8 cellular contexts compared by ENCODE assay signal in the genomic region with DNA sequence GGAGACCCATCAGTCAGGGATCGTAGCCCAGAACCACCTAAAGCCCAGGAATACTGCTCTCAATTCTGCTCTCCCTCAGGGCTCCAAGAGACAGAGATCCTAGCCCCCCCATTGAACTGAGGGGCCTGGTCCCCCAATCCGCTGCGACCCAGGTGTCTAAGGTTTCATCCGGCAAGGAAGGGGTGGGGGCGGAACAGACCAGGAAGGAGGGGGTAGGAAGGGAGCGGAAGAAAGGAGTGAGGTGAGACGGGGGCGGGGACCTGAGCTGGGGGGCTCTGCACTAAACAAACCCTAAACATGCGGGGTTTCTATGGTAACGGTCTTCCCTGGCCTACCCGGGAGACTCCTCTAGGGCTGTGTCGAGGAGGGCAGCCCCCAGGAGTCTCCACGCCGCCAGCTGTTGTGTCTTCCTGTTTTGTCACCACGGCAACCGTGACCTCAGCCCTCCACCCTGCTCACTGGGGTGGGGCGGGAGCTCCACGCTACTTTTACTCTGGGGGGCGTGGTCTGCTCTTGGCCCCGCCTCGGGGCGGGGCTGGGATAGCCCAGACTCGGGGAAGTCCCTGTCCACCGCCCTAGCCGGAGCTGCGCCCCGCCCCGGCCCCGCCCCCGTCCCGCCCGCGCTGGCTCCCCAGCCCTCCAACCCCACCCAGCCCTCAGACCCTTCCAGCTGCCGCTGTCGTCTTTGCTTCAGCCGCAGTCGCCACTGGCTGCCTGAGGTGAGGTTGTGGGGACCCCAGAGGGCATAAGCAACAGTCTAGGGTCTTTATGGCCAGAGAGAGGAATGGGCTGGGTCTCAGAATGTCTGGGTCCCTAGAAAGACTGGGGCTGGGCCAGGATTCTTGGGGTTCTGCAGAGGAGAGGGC. TPM values are rescaled to one million over a fixed set of nuclear protein-coding genes. Genes with fewer than 3 reads are reported as not detected.
A peak's percentile ranks its signal among the peaks of the same experiment; 100 is the strongest.
DNase-seq lines count a peak whose midpoint lies in the region; ATAC-seq and TF ChIP-seq lines count a peak whose summit lies in the region.

A gene with protein sequence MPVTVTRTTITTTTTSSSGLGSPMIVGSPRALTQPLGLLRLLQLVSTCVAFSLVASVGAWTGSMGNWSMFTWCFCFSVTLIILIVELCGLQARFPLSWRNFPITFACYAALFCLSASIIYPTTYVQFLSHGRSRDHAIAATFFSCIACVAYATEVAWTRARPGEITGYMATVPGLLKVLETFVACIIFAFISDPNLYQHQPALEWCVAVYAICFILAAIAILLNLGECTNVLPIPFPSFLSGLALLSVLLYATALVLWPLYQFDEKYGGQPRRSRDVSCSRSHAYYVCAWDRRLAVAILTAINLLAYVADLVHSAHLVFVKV (plus strand): TSS at position 659 of the 866 bp plus-strand sequence. CDS start 5,647 bp downstream, outside the sequence.

- POLR2A ChIA-PET in CD8-positive, alpha-beta T cell (lab: Charles Lee), result interaction anchor here (0.5 to 3.5 kb wide), 6 partner anchors 10 to 1390 kb away, joined by 3 to 39 read pairs (median 4); partner anchors contain the start of gene MBOAT7

- peak within 1 kb of the TSS; percentile 98 for H3K4me3 Mint-ChIP-seq in CD8-positive, alpha-beta T cell
- H3K4me3 Mint-ChIP-seq in nephron, result peak within 1 kb of the TSS; percentile 99 to 100 (median 100)

- peak within 1 kb of the TSS; percentile 96 for H3K27ac Mint-ChIP-seq in CD8-positive, alpha-beta T cell
- peak within 1 kb of the TSS; percentile 97 to 99 (median 99) for H3K27ac Mint-ChIP-seq in nephron

- peaks cover 39% of the 10 kb centered on the region for H3K4me1 Mint-ChIP-seq in CD8-positive, alpha-beta T cell (ENCODE audit: low read depth)
- peaks cover 28% of the 10 kb centered on the region for H3K4me1 Mint-ChIP-seq in nephron

- H3K36me3 ChIP-seq in CD8-positive, alpha-beta T cell (ENCODE audit: insufficient read depth, low read length), result no peaks in the 10 kb centered on the region
- H3K36me3 ChIP-seq in SJSA1, result peaks cover 37% of the 10 kb centered on the region

- H3K27me3 ChIP-seq in CD8-positive, alpha-beta T cell (ENCODE audit: insufficient read depth, low read length), result no peaks in the 10 kb centered on the region
- H3K27me3 ChIP-seq in SJSA1 (replicated peaks), result no peaks in the 10 kb centered on the region

- peak within 1 kb of the TSS; percentile 98 for H3K27ac ChIP-seq in CD8-positive, alpha-beta T cell (ENCODE audit: low read depth, low read length)
- peak within 1 kb of the TSS; percentile 99 for H3K27ac ChIP-seq in SJSA1

- H3K36me3 Mint-ChIP-seq in CD8-positive, alpha-beta T cell, result peaks cover 15% of the 10 kb centered on the region
- peaks cover 8% of the 10 kb centered on the region for H3K36me3 Mint-ChIP-seq in nephron (ENCODE audit: low read depth)

- peaks cover 32% of the 10 kb centered on the region for H3K4me1 ChIP-seq in CD8-positive, alpha-beta T cell (ENCODE audit: insufficient read depth, low read length)
- H3K4me1 ChIP-seq in SJSA1 (replicated peaks), result peaks cover 31% of the 10 kb centered on the region

- TF ChIP-seq CTCF in CD8-positive, alpha-beta T cell (IDR thresholded peaks at IDR 0.05), result no peak
- no peak for TF ChIP-seq CTCF in fibroblast of villous mesenchyme (IDR thresholded peaks at IDR 0.05; ENCODE audit: insufficient read depth, low read depth, low read length)
- no peak for TF ChIP-seq CTCF in nephron (IDR thresholded peaks at IDR 0.05; ENCODE audit: unreplicated experiment in 3 of 3)

- ATAC-seq in CD8-positive, alpha-beta T cell, result peak; percentile 72
- peak; percentile 63 for ATAC-seq in GM19455 (IDR thresholded peaks at IDR 0.05; ENCODE audit: unreplicated experiment)

- CTCF ChIA-PET in CD8-positive, alpha-beta T cell (lab: Charles Lee), result interaction anchor here (0.6 to 3.6 kb wide), 5 partner anchors 14 to 162 kb away, joined by 3 to 19 read pairs (median 5); partner anchors contain the start of gene PRKCG

- no peaks in the 10 kb centered on the region for H3K9me3 Mint-ChIP-seq in CD8-positive, alpha-beta T cell
- H3K9me3 Mint-ChIP-seq in nephron, result no peaks in the 10 kb centered on the region

- H3K4me3 ChIP-seq in CD8-positive, alpha-beta T cell (ENCODE audit: low read depth, low read length), result peak within 1 kb of the TSS; percentile 96
- H3K4me3 ChIP-seq in SJSA1 (peak within 1 kb of the TSS; percentile 62), fibroblast of villous mesenchyme (ENCODE audit: low read depth, low read length) (peak within 1 kb of the TSS; percentile 92)

- intact Hi-C loops in CD8-positive, alpha-beta T cell (cut with DNase I, micrococcal nuclease), result loop anchor here (1.0 to 10.0 kb wide), 16 partner anchors 12 to 1471 kb away; partner anchors contain the start of genes LENG9 (in 2 of the 2), KMT5C (in 1 of the 2), LENG8 (in 1 of the 2) and ZNF331 (in 1 of the 2)

- no peaks in the 10 kb centered on the region for H3K9me3 ChIP-seq in CD8-positive, alpha-beta T cell (ENCODE audit: low read length)
- no peaks in the 10 kb centered on the region for H3K9me3 ChIP-seq in SJSA1 (replicated peaks)

- no peaks in the 10 kb centered on the region for H3K27me3 Mint-ChIP-seq in CD8-positive, alpha-beta T cell (ENCODE audit: low read depth)
- H3K27me3 Mint-ChIP-seq in nephron (ENCODE audit: low read depth), result no peaks in the 10 kb centered on the region

- peak; percentile 99 to 100 (median 100) for DNase-seq in CD8-positive, alpha-beta T cell
- peak; percentile 99 for DNase-seq in HK-2 (ENCODE audit: unreplicated experiment)
- peak; percentile 99 for DNase-seq in SJSA1 (ENCODE audit: low read depth in 1 of 2, low spot score in 2 of 2)
- peak; percentile 100 for DNase-seq in activated gamma-delta T cell treated with anti-CD3 and anti-CD28 coated beads, Interleukin-2, amount 50 U/mL, for 16 hours (ENCODE audit: low read depth)
- DNase-seq in fibroblast of villous mesenchyme (ENCODE audit: low read depth), result peak; percentile 99
- peak; percentile 98 for DNase-seq in stimulated activated naive CD4-positive, alpha-beta T cell treated with Interleukin-2 at 50 U/mL for 16 hours (lab: John Stamatoyannopoulos, UW)

RNA-seq across cellular contexts. Expression of the gene that starts here (rescaled TPM):
- 100 to 1,000 TPM; 241 to 251 TPM for total RNA-seq in CD8-positive, alpha-beta T cell
- 35.7 and 39.7 TPM in 2 replicates for total RNA-seq in SJSA1 (2014; rRNA removed; shearing (Covaris generic))
- total RNA-seq in fibroblast of villous mesenchyme, result 31.1 and 34.8 TPM in 2 replicates

Comparison
In these comparisons a context has a peak if more than half of its experiments do, and no peak if none do; other contexts are left out.
1. Peak in every context shown above with its lines: DNase-seq, ATAC-seq, H3K4me3 ChIP-seq and H3K27ac ChIP-seq.